Comparison of ENCODE assay signal across 18 cellular contexts in genomic region chr18:11581286-11581685, GRCh38. TPM values are rescaled to one million over a fixed set of nuclear protein-coding genes. Genes with fewer than 3 reads are reported as not detected.
DNase-seq lines count a peak whose midpoint lies in the region; ATAC-seq and TF ChIP-seq lines count a peak whose summit lies in the region.
"Had no signal": no experiment of that assay in that cellular context is flagged by ENCODE, and none has a peak within 500 bp of the region (broad histone marks: within the 10 kb centered on the region; RNA-seq: fewer than 3 reads in every experiment).

No MANE protein-coding gene starts in this region.

- no peaks in the 10 kb centered on the region for H3K27me3 ChIP-seq in esophagus muscularis mucosa

- DNase-seq in esophagus muscularis mucosa (ENCODE audit: extremely low spot score) (peak; percentile 34), AG08396 (ENCODE audit: low spot score) (no peak), NCI-H774 (lab: John Stamatoyannopoulos, UW) (no peak), NCI-H69 (lab: John Stamatoyannopoulos, UW) (no peak)
- DNase-seq: KG1, NCI-H1092, NCI-H146, NCI-H2081 treated with DMSO at 0.1 percent for 48 hours, NCI-H510A treated with DMSO at 0.1 percent for 48 hours, Right ventricle myocardium superior, T-helper 1 cell, T1000 had no signal

- intact Hi-C loops in esophagus muscularis mucosa (cut with DNase I): no loop called here

- H3K27ac ChIP-seq in esophagus muscularis mucosa (replicated peaks in 1 of 4): no peak overlapping the region
- H3K27ac ChIP-seq: SK-N-MC had no signal

- no peaks in the 10 kb centered on the region for H3K9me3 ChIP-seq in esophagus muscularis mucosa

- H3K4me1 ChIP-seq in esophagus muscularis mucosa: no peaks in the 10 kb centered on the region

- TF ChIP-seq CTCF in esophagus muscularis mucosa (IDR thresholded peaks at IDR 0.05): no peak

- TF ChIP-seq POLR2A in esophagus muscularis mucosa (IDR thresholded peaks at IDR 0.05; ENCODE audit: low read depth): no peak

- no peak for TF ChIP-seq EP300 in esophagus muscularis mucosa (IDR thresholded peaks at IDR 0.05)

- ATAC-seq in GM18867 (IDR thresholded peaks at IDR 0.05; ENCODE audit: unreplicated experiment): peak; percentile 80
- peak; percentile 57 for ATAC-seq in GM21619 (IDR thresholded peaks at IDR 0.05; ENCODE audit: unreplicated experiment)
- ATAC-seq in HG03095 (IDR thresholded peaks at IDR 0.05; ENCODE audit: unreplicated experiment): peak; percentile 65

- no peak overlapping the region for H3K4me3 ChIP-seq in esophagus muscularis mucosa
- H3K4me3 ChIP-seq: SK-N-MC had no signal

- 92% methylated on average over 2 of the region's 2 CpGs for WGBS in esophagus muscularis mucosa

- no peaks in the 10 kb centered on the region for H3K36me3 ChIP-seq in esophagus muscularis mucosa

RNA-seq across cellular contexts. Expression of gene SLC35G4, which starts 28.1 kb away (rescaled TPM):
- total RNA-seq in esophagus muscularis mucosa: not detected
- total RNA-seq: H1, M059J, Right ventricle myocardium superior had no signal
